ENCODE assay signal across 20 cellular contexts in the genomic region with DNA sequence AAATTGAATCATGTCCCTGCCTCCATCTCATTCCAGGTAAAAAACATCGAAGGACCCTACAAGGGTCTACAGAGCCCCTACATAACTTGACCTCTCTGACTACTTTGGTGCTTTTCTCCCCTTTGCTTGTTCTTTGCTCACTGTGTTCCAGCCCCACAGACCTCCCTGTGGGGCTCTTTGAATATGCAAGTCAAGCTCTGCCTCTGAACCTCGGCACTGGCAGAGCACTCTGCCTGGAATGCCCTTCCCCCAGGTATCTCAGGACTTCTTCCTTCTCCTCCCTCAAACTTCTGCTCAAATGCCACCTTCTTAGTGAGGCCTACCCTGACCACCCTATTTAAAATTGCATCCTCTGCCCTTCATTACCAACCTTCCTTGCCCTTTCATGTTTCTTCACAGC.
"Had no signal": no experiment of that assay in that cellular context is flagged by ENCODE, and none has a peak within 500 bp of the region (broad histone marks: within the 10 kb centered on the region; RNA-seq: fewer than 3 reads in every experiment).

No MANE protein-coding gene starts in this region.

- H3K36me3 ChIP-seq: esophagus muscularis mucosa, gastrocnemius medialis, neutrophil, spleen, tibial artery, upper lobe of right lung had no signal

- H3K4me3 ChIP-seq: dorsolateral prefrontal cortex, esophagus muscularis mucosa, gastrocnemius medialis, mucosa of descending colon, spleen, tibial artery, upper lobe of right lung had no signal

- ATAC-seq: naive thymus-derived CD8-positive, alpha-beta T cell; stimulated activated memory B cell treated with anti-CD40 and anti-IgM and Interleukin-4, amounts not matched to agents 10 μg/mL and 1 μg/mL and 100 μg/mL, for 72 hours had no signal

- DNase-seq: cortex of kidney; dorsolateral prefrontal cortex; effector memory CD4-positive, alpha-beta T cell; gastrocnemius medialis; mammary epithelial cell; mucosa of descending colon; naive thymus-derived CD8-positive, alpha-beta T cell; posterior cingulate gyrus; spleen; stimulated activated CD4-positive, alpha-beta T cell treated with anti-CD3 and anti-CD28 coated beads, Interleukin-15, amount 100 ng/mL, for 24 hours; stimulated activated CD4-positive, alpha-beta T cell treated with anti-CD3 and anti-CD28 coated beads, Interleukin-1b, Interleukin-23, amount 100 ng/mL, for 48 hours; stimulated activated CD4-positive, alpha-beta T cell treated with anti-CD3 and anti-CD28 coated beads, Interleukin-4, amount 100 ng/mL, for 24 hours; tibial artery; upper lobe of right lung had no signal

- FAIRE-seq: islet of Langerhans had no signal

- H3K4me1 Mint-ChIP-seq: stimulated activated memory B cell treated with anti-CD40 and anti-IgM and Interleukin-4, amounts not matched to agents 10 μg/mL and 1 μg/mL and 100 μg/mL, for 72 hours had no signal

- H3K27ac ChIP-seq: dorsolateral prefrontal cortex, epithelial cell of prostate, esophagus muscularis mucosa, gastrocnemius medialis, neutrophil, spleen, tibial artery, upper lobe of right lung had no signal

- H3K27me3 Mint-ChIP-seq: stimulated activated naive CD8-positive, alpha-beta T cell treated with anti-CD3 and anti-CD28 coated beads, Interleukin-15, Interleukin-2, amounts not matched to agents 100 ng/mL and 50 ng/mL, for 24 hours had no signal

- H3K4me1 ChIP-seq: upper lobe of right lung had no signal

- H3K9me3 ChIP-seq: gastrocnemius medialis, mucosa of descending colon, neutrophil, upper lobe of right lung had no signal

- H3K36me3 Mint-ChIP-seq: naive thymus-derived CD8-positive, alpha-beta T cell; stimulated activated memory B cell treated with anti-CD40 and anti-IgM and Interleukin-4, amounts not matched to agents 10 μg/mL and 1 μg/mL and 100 μg/mL, for 72 hours had no signal

- H3K4me3 Mint-ChIP-seq: naive thymus-derived CD8-positive, alpha-beta T cell; stimulated activated memory B cell treated with anti-CD40 and anti-IgM and Interleukin-4, amounts not matched to agents 10 μg/mL and 1 μg/mL and 100 μg/mL, for 72 hours; stimulated activated naive CD8-positive, alpha-beta T cell treated with anti-CD3 and anti-CD28 coated beads, Interleukin-15, Interleukin-2, amounts not matched to agents 100 ng/mL and 50 ng/mL, for 24 hours had no signal

- H3K27ac Mint-ChIP-seq: naive thymus-derived CD8-positive, alpha-beta T cell; stimulated activated memory B cell treated with anti-CD40 and anti-IgM and Interleukin-4, amounts not matched to agents 10 μg/mL and 1 μg/mL and 100 μg/mL, for 72 hours; stimulated activated naive CD8-positive, alpha-beta T cell treated with anti-CD3 and anti-CD28 coated beads, Interleukin-15, Interleukin-2, amounts not matched to agents 100 ng/mL and 50 ng/mL, for 24 hours had no signal

- H3K27me3 ChIP-seq: esophagus muscularis mucosa, gastrocnemius medialis, neutrophil, spleen, tibial artery, upper lobe of right lung had no signal

- H3K9me3 Mint-ChIP-seq: stimulated activated memory B cell treated with anti-CD40 and anti-IgM and Interleukin-4, amounts not matched to agents 10 μg/mL and 1 μg/mL and 100 μg/mL, for 72 hours; stimulated activated naive CD8-positive, alpha-beta T cell treated with anti-CD3 and anti-CD28 coated beads, Interleukin-15, Interleukin-2, amounts not matched to agents 100 ng/mL and 50 ng/mL, for 24 hours had no signal
